In the genomic region with DNA sequence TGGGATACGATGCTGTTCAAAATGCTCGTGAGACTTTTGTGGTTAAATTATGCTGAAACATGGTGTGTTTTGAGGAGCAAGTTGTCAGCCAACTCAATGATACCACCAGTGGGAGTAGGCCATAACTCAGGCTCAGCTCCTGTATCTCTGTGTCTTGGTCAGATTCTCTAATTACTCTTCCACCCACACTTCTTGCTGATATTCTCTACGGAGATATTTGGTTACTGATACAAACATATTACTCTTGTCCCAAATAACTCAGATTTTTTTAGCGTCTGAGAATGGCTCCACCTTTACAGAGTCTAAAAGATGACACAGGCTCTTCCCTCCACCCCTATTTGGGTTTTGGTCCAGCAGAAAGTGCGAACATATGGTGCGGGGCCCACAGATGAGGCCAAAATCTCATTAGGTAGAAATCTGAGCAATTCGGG, we compare ENCODE assay signal across 19 cellular contexts.
A peak's percentile ranks its signal among the peaks of the same experiment; 100 is the strongest.
DNase-seq lines count a peak whose midpoint lies in the region; ATAC-seq and TF ChIP-seq lines count a peak whose summit lies in the region.
"Had no signal": no experiment of that assay in that cellular context is flagged by ENCODE, and none has a peak within 500 bp of the region (broad histone marks: within the 10 kb centered on the region; RNA-seq: fewer than 3 reads in every experiment).

No MANE protein-coding gene starts in this region.

- WGBS in esophagus muscularis mucosa, result 81% methylated on average over 7 of the region's 7 CpGs

- ATAC-seq in HG03521 (IDR thresholded peaks at IDR 0.05; ENCODE audit: unreplicated experiment), result no peak
- ATAC-seq in stimulated activated naive B cell treated with anti-CD40 and anti-IgM and Interleukin-4, amounts not matched to agents 10 μg/mL and 1 μg/mL and 100 μg/mL, for 72 hours (replicated peaks), result no peak
- ATAC-seq in HG02759 (IDR thresholded peaks at IDR 0.05; ENCODE audit: unreplicated experiment), result no peak
- ATAC-seq in GM21723 (IDR thresholded peaks at IDR 0.05; ENCODE audit: unreplicated experiment), result no peak
- ATAC-seq: T-cell had no signal

- H3K4me3 Mint-ChIP-seq in Calu3 (ENCODE audit: low read depth, unreplicated experiment) (no peak overlapping the region), nephron progenitor cell (no peak overlapping the region)
- no peak overlapping the region for H3K4me3 Mint-ChIP-seq in stimulated activated naive B cell treated with anti-CD40 and anti-IgM and Interleukin-4, amounts not matched to agents 10 μg/mL and 1 μg/mL and 100 μg/mL, for 72 hours
- H3K4me3 Mint-ChIP-seq: CD14-positive monocyte, T-cell had no signal

- H3K27me3 Mint-ChIP-seq in Calu3 (ENCODE audit: unreplicated experiment) (no peaks in the 10 kb centered on the region), nephron progenitor cell (ENCODE audit: low read depth, poor library complexity) (peaks cover 8% of the 10 kb centered on the region)
- H3K27me3 Mint-ChIP-seq in stimulated activated naive B cell treated with anti-CD40 and anti-IgM and Interleukin-4, amounts not matched to agents 10 μg/mL and 1 μg/mL and 100 μg/mL, for 72 hours, result no peaks in the 10 kb centered on the region
- H3K27me3 Mint-ChIP-seq: T-cell had no signal

- no peaks in the 10 kb centered on the region for H3K9me3 ChIP-seq in esophagus muscularis mucosa
- H3K9me3 ChIP-seq: MG63, SK-N-SH had no signal

- TF ChIP-seq EP300 in esophagus muscularis mucosa (IDR thresholded peaks at IDR 0.05), result no peak

- TF ChIP-seq POLR2A in esophagus muscularis mucosa (IDR thresholded peaks at IDR 0.05; ENCODE audit: low read depth), result no peak

- no TSS peak for BruUV-seq in Calu3 (replicated peaks; lab: Mats Ljungman, UMichigan)

- H3K36me3 Mint-ChIP-seq in Calu3 (ENCODE audit: insufficient read depth, unreplicated experiment) (peaks cover 10% of the 10 kb centered on the region), nephron progenitor cell (ENCODE audit: low read depth) (peaks cover 5% of the 10 kb centered on the region)
- H3K36me3 Mint-ChIP-seq in stimulated activated naive B cell treated with anti-CD40 and anti-IgM and Interleukin-4, amounts not matched to agents 10 μg/mL and 1 μg/mL and 100 μg/mL, for 72 hours, result no peaks in the 10 kb centered on the region
- H3K36me3 Mint-ChIP-seq: CD14-positive monocyte, IgD-negative memory B cell, T-cell had no signal

- intact Hi-C loops in Calu3 (cut with micrococcal nuclease; ENCODE audit: unreplicated experiment), result no loop called here
- intact Hi-C loops in esophagus muscularis mucosa (cut with DNase I), result loop anchor here (10.0 kb wide), 2 partner anchors 145 to 175 kb away; no protein-coding TSS in a partner anchor

- H3K36me3 ChIP-seq in esophagus muscularis mucosa, result no peaks in the 10 kb centered on the region
- H3K36me3 ChIP-seq: MG63 had no signal

- DNase-seq in Calu3 (no peak), NCI-H82 treated with DMSO at 0.1 percent for 48 hours (lab: John Stamatoyannopoulos, UW; ENCODE audit: unreplicated experiment) (peak; percentile 45), esophagus muscularis mucosa (ENCODE audit: extremely low spot score) (peak; percentile 53), nephron progenitor cell (no peak)
- DNase-seq in stimulated activated naive B cell treated with anti-CD40 and anti-IgM and Interleukin-4, amounts not matched to agents 10 μg/mL and 1 μg/mL and 100 μg/mL, for 72 hours, result no peak
- DNase-seq: DMS53, Kasumi-1, MG63, NCI-H1092, NCI-H1436 treated with DMSO at 0.1 percent for 48 hours, NCI-H2029 treated with DMSO at 0.1 percent for 48 hours, SHP77, SK-N-SH, T-cell had no signal

- H3K27ac ChIP-seq in esophagus muscularis mucosa (replicated peaks in 1 of 4), result no peak overlapping the region

- CTCF ChIA-PET in Calu3 (lab: Charles Lee), result no interaction called here

- H3K9me3 Mint-ChIP-seq in Calu3 (ENCODE audit: low read depth, unreplicated experiment) (no peaks in the 10 kb centered on the region), nephron progenitor cell (peaks cover 22% of the 10 kb centered on the region)
- H3K9me3 Mint-ChIP-seq in stimulated activated naive B cell treated with anti-CD40 and anti-IgM and Interleukin-4, amounts not matched to agents 10 μg/mL and 1 μg/mL and 100 μg/mL, for 72 hours, result peaks cover 4 to 5% of the 10 kb centered on the region in 2 donors
- H3K9me3 Mint-ChIP-seq: T-cell had no signal

- peaks cover 66% of the 10 kb centered on the region for H3K4me1 Mint-ChIP-seq in Calu3 (ENCODE audit: low read depth, unreplicated experiment)
- H3K4me1 Mint-ChIP-seq in nephron progenitor cell, result peaks cover 28% of the 10 kb centered on the region
- H3K4me1 Mint-ChIP-seq in stimulated activated naive B cell treated with anti-CD40 and anti-IgM and Interleukin-4, amounts not matched to agents 10 μg/mL and 1 μg/mL and 100 μg/mL, for 72 hours, result peaks cover 2 to 6% of the 10 kb centered on the region in 2 donors
- H3K4me1 Mint-ChIP-seq: CD14-positive monocyte, T-cell had no signal

- H3K27me3 ChIP-seq in esophagus muscularis mucosa, result no peaks in the 10 kb centered on the region
- H3K27me3 ChIP-seq: MG63 had no signal

- H3K27ac Mint-ChIP-seq in Calu3 (ENCODE audit: unreplicated experiment) (peak overlapping the region; percentile 58), nephron progenitor cell (peak overlapping the region; percentile 8)
- no peak overlapping the region for H3K27ac Mint-ChIP-seq in stimulated activated naive B cell treated with anti-CD40 and anti-IgM and Interleukin-4, amounts not matched to agents 10 μg/mL and 1 μg/mL and 100 μg/mL, for 72 hours
- H3K27ac Mint-ChIP-seq: CD14-positive monocyte, IgD-negative memory B cell, T-cell had no signal

- no peak for TF ChIP-seq CTCF in Calu3 (IDR thresholded peaks at IDR 0.05; ENCODE audit: unreplicated experiment)
- no peak for TF ChIP-seq CTCF in esophagus muscularis mucosa (IDR thresholded peaks at IDR 0.05)
- TF ChIP-seq CTCF in nephron progenitor cell (IDR thresholded peaks at IDR 0.05), result no peak

- no peak overlapping the region for H3K4me3 ChIP-seq in esophagus muscularis mucosa
- H3K4me3 ChIP-seq: MG63 had no signal

- H3K4me1 ChIP-seq in esophagus muscularis mucosa, result peaks cover 9 to 37% (median 33%) of the 10 kb centered on the region in 4 donors

Comparison
In these comparisons a context has a peak if more than half of its experiments do, and no peak if none do; other contexts are left out.
1. DNase-seq: peak in NCI-H82 treated with DMSO at 0.1 percent for 48 hours (single experiment) and esophagus muscularis mucosa (single experiment); none in Calu3 (single experiment), nephron progenitor cell (single experiment) and stimulated activated naive B cell treated with anti-CD40 and anti-IgM and Interleukin-4, amounts not matched to agents 10 μg/mL and 1 μg/mL and 100 μg/mL, for 72 hours (single experiment).